Comparison of ENCODE assay signal across 3 cellular contexts in genomic region chr5:86875539-86875938, GRCh38.
"Had no signal": no experiment of that assay in that cellular context is flagged by ENCODE, and none has a peak within 500 bp of the region (broad histone marks: within the 10 kb centered on the region; RNA-seq: fewer than 3 reads in every experiment).

No MANE protein-coding gene starts in this region.

- DNase-seq: GDM1, GF-D8 had no signal

- H3K4me3 ChIP-seq: GM12878 had no signal

- ATAC-seq: GM12878 had no signal
